Comparison of ENCODE assay signal across 26 cellular contexts in genomic region chr6:92716638-92717037, GRCh38.
"Had no signal": no experiment of that assay in that cellular context is flagged by ENCODE, and none has a peak within 500 bp of the region (broad histone marks: within the 10 kb centered on the region; RNA-seq: fewer than 3 reads in every experiment).

No MANE protein-coding gene starts in this region.

- H3K4me3 ChIP-seq: ovary, prostate gland, right atrium auricular region, right lobe of liver, sigmoid colon, stomach, thoracic aorta, thyroid gland, transverse colon, upper lobe of right lung, uterus had no signal

- H3K4me1 ChIP-seq: parathyroid adenoma, prostate gland, right atrium auricular region, right lobe of liver, sigmoid colon, stomach, thyroid gland, transverse colon, upper lobe of right lung, uterus had no signal

- H3K27me3 ChIP-seq: neutrophil, ovary, right atrium auricular region, right lobe of liver, sigmoid colon, stomach, thyroid gland, transverse colon, upper lobe of right lung, uterus had no signal

- ATAC-seq: naive thymus-derived CD4-positive, alpha-beta T cell; natural killer cell; right lobe of liver; stimulated activated effector memory CD8-positive, alpha-beta T cell treated with anti-CD3 and anti-CD28 coated beads, Interleukin-12 subunit alpha, Interleukin-12 subunit beta, amount 100 ng/mL, for 72 hours; stimulated activated naive B cell treated with anti-CD40 and anti-IgM and Interleukin-4, amounts not matched to agents 10 μg/mL and 1 μg/mL and 100 μg/mL, for 72 hours; upper lobe of right lung had no signal

- H3K9ac ChIP-seq: parathyroid adenoma had no signal

- H2AFZ ChIP-seq: parathyroid adenoma had no signal

- H3K36me3 ChIP-seq: neutrophil, ovary, prostate gland, right atrium auricular region, right lobe of liver, sigmoid colon, stomach, thoracic aorta, thyroid gland, transverse colon, upper lobe of right lung, uterus had no signal

- H3K9me3 ChIP-seq: neutrophil, ovary, prostate gland, right lobe of liver, sigmoid colon, thoracic aorta, thyroid gland, transverse colon, upper lobe of right lung, uterus had no signal

- H3K27ac ChIP-seq: neutrophil, ovary, parathyroid adenoma, prostate gland, right atrium auricular region, right lobe of liver, sigmoid colon, stomach, thoracic aorta, thyroid gland, transverse colon, upper lobe of right lung, uterus had no signal

- DNase-seq: naive thymus-derived CD4-positive, alpha-beta T cell; natural killer cell; nephron progenitor cell; nucleus accumbens; ovary; retina; right lobe of liver; sigmoid colon; small intestine; stimulated activated CD4-positive, alpha-beta T cell treated with anti-CD3 and anti-CD28 coated beads, Interleukin-15, amount 100 ng/mL, for 24 hours; stimulated activated CD4-positive, alpha-beta T cell treated with anti-CD3 and anti-CD28 coated beads, Interleukin-2, amount 100 ng/mL, for 24 hours; stimulated activated CD4-positive, alpha-beta T cell treated with anti-CD3 and anti-CD28 coated beads, Interleukin-2, amount 100 ng/mL, for 48 hours; stimulated activated CD4-positive, alpha-beta T cell treated with anti-CD3 and anti-CD28 coated beads, Interleukin-4, amount 100 ng/mL, for 24 hours; stimulated activated naive B cell treated with anti-CD40 and anti-IgM and Interleukin-4, amounts not matched to agents 10 μg/mL and 1 μg/mL and 100 μg/mL, for 72 hours; stimulated activated naive CD4-positive, alpha-beta T cell treated with Interleukin-2 at 50 U/mL for 16 hours; stomach; thyroid gland; transverse colon; upper lobe of right lung; uterus had no signal
